In the genomic region with DNA sequence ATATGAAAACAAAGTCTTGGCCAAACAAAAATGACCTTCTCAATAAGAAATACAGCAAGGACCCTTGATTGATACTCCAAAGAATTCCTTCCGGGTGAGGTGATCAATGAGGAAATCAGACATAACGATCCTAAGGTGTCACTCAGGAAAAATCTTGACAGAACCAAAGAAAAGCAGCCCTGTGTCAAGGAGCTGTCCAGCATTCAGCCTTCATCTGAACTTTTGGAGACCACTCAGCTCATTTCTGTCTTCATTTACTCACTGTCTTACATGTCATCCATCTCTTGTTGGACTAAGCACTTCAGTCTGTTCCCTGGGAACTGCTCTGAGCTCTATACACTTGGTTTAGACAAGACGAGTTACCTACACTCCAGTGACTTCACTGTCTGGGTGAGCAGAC, we compare ENCODE assay signal across 25 cellular contexts.
"Had no signal": no experiment of that assay in that cellular context is flagged by ENCODE, and none has a peak within 500 bp of the region (broad histone marks: within the 10 kb centered on the region; RNA-seq: fewer than 3 reads in every experiment).

No MANE protein-coding gene starts in this region.

- H3K9me3 Mint-ChIP-seq: natural killer cell treated with Interleukin-12 subunit alpha and Interleukin-12 subunit beta and Interleukin-15 and Interleukin-18, amount 100 ng/mL, for 72 hours; stimulated activated naive CD8-positive, alpha-beta T cell treated with anti-CD3 and anti-CD28 coated beads, Interleukin-15, amount 100 ng/mL, for 72 hours had no signal

- H3K27ac ChIP-seq: left ventricle myocardium inferior, ovary, right atrium auricular region, right lobe of liver, testis, tibial artery, upper lobe of right lung, uterus had no signal

- H3K27me3 ChIP-seq: ovary, right atrium auricular region, right lobe of liver, testis, tibial artery, upper lobe of right lung, uterus had no signal

- H3K36me3 ChIP-seq: left ventricle myocardium inferior, ovary, right atrium auricular region, right lobe of liver, tibial artery, upper lobe of right lung, uterus had no signal

- H3K4me3 Mint-ChIP-seq: naive thymus-derived CD4-positive, alpha-beta T cell; natural killer cell treated with Interleukin-12 subunit alpha and Interleukin-12 subunit beta and Interleukin-15 and Interleukin-18, amount 100 ng/mL, for 72 hours; stimulated activated memory B cell treated with anti-CD40 and anti-IgM and Interleukin-4, amounts not matched to agents 10 μg/mL and 1 μg/mL and 100 μg/mL, for 72 hours; stimulated activated naive CD8-positive, alpha-beta T cell treated with anti-CD3 and anti-CD28 coated beads, Interleukin-15, amount 100 ng/mL, for 72 hours had no signal

- H3K27ac Mint-ChIP-seq: naive thymus-derived CD4-positive, alpha-beta T cell; natural killer cell treated with Interleukin-12 subunit alpha and Interleukin-12 subunit beta and Interleukin-15 and Interleukin-18, amount 100 ng/mL, for 72 hours; progenitor cell of endocrine pancreas; stimulated activated memory B cell treated with anti-CD40 and anti-IgM and Interleukin-4, amounts not matched to agents 10 μg/mL and 1 μg/mL and 100 μg/mL, for 72 hours; stimulated activated naive CD8-positive, alpha-beta T cell treated with anti-CD3 and anti-CD28 coated beads, Interleukin-15, amount 100 ng/mL, for 72 hours had no signal

- H3K9me3 ChIP-seq: left ventricle myocardium inferior, mucosa of descending colon, ovary, right atrium auricular region, right lobe of liver, testis, tibial artery, upper lobe of right lung, uterus had no signal

- H3K4me2 ChIP-seq: smooth muscle cell had no signal

- H3K4me1 Mint-ChIP-seq: naive thymus-derived CD4-positive, alpha-beta T cell; stimulated activated memory B cell treated with anti-CD40 and anti-IgM and Interleukin-4, amounts not matched to agents 10 μg/mL and 1 μg/mL and 100 μg/mL, for 72 hours; stimulated activated naive CD8-positive, alpha-beta T cell treated with anti-CD3 and anti-CD28 coated beads, Interleukin-15, amount 100 ng/mL, for 72 hours had no signal

- ATAC-seq: mucosa of descending colon; naive thymus-derived CD4-positive, alpha-beta T cell; natural killer cell treated with Interleukin-12 subunit alpha and Interleukin-12 subunit beta and Interleukin-15 and Interleukin-18, amount 100 ng/mL, for 72 hours; right lobe of liver; stimulated activated memory B cell treated with anti-CD40 and anti-IgM and Interleukin-4, amounts not matched to agents 10 μg/mL and 1 μg/mL and 100 μg/mL, for 72 hours; stimulated activated naive CD8-positive, alpha-beta T cell treated with anti-CD3 and anti-CD28 coated beads, Interleukin-15, amount 100 ng/mL, for 72 hours; upper lobe of right lung had no signal

- H3K27me3 Mint-ChIP-seq: progenitor cell of endocrine pancreas; stimulated activated naive CD8-positive, alpha-beta T cell treated with anti-CD3 and anti-CD28 coated beads, Interleukin-15, amount 100 ng/mL, for 72 hours had no signal

- H3K36me3 Mint-ChIP-seq: naive thymus-derived CD4-positive, alpha-beta T cell; natural killer cell treated with Interleukin-12 subunit alpha and Interleukin-12 subunit beta and Interleukin-15 and Interleukin-18, amount 100 ng/mL, for 72 hours; stimulated activated memory B cell treated with anti-CD40 and anti-IgM and Interleukin-4, amounts not matched to agents 10 μg/mL and 1 μg/mL and 100 μg/mL, for 72 hours had no signal

- DNase-seq: islet precursor cell; left ventricle myocardium inferior; midbrain; mucosa of descending colon; naive thymus-derived CD4-positive, alpha-beta T cell; ovary; right lobe of liver; stimulated activated CD4-positive, alpha-beta T cell treated with anti-CD3 and anti-CD28 coated beads, Interleukin-1b, Interleukin-23, amount 100 ng/mL, for 48 hours; stimulated activated CD4-positive, alpha-beta T cell treated with anti-CD3 and anti-CD28 coated beads, Interleukin-2, amount 100 ng/mL, for 48 hours; stimulated activated CD4-positive, alpha-beta T cell treated with anti-CD3 and anti-CD28 coated beads, Interleukin-4, amount 100 ng/mL, for 4 hours; stimulated activated CD8-positive, alpha-beta memory T cell treated with anti-CD3 and anti-CD28 coated beads, Interleukin-4, amount 100 ng/mL, for 48 hours; stimulated activated naive CD4-positive, alpha-beta T cell treated with Interleukin-2 at 50 U/mL for 16 hours; stimulated activated naive CD8-positive, alpha-beta T cell treated with anti-CD3 and anti-CD28 coated beads, Interleukin-15, amount 100 ng/mL, for 72 hours; substantia nigra; testis; tibial artery; trophoblast cell; upper lobe of right lung; uterus had no signal

- H3K4me3 ChIP-seq: left ventricle myocardium inferior, lung, mucosa of descending colon, ovary, right atrium auricular region, right lobe of liver, smooth muscle cell, testis, tibial artery, upper lobe of right lung, uterus had no signal

- H3K4me1 ChIP-seq: left ventricle myocardium inferior, right atrium auricular region, right lobe of liver, testis, tibial artery, upper lobe of right lung, uterus had no signal
